Comparison of ENCODE assay signal across 21 cellular contexts in the genomic region with DNA sequence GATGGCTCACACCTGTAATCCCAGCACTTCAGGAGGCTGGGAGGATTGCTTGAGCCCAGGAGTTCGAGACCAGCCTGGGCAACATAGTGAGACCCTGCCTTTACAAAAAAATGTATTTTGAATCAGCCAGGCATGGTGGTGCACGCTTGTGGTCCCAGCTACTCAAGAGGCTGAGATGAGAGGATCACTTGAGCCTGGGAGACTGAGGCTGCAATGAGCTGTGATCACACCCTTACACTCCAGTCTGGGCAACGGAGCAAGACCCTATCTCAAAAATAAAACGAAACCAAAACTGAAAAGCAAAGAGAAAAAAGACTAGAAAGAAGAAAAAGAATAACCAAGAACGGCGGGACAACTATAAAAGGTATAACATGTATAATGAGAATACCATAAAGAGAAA. TPM values are rescaled to one million over a fixed set of nuclear protein-coding genes. Genes with fewer than 3 reads are reported as not detected.
DNase-seq lines count a peak whose midpoint lies in the region; ATAC-seq, FAIRE-seq and TF ChIP-seq lines count a peak whose summit lies in the region.
"Had no signal": no experiment of that assay in that cellular context is flagged by ENCODE, and none has a peak within 500 bp of the region (broad histone marks: within the 10 kb centered on the region; RNA-seq: fewer than 3 reads in every experiment).

No MANE protein-coding gene starts in this region.

- H2BK5ac ChIP-seq in H1 (ENCODE audit: low read depth, low read length): no peak overlapping the region

- no peak overlapping the region for H2AK5ac ChIP-seq in H1 (ENCODE audit: low read depth, low read length)

- H4K91ac ChIP-seq in H1 (replicated peaks; ENCODE audit: insufficient read length, low read length): no peak overlapping the region

- no peaks in the 10 kb centered on the region for H3K36me3 Mint-ChIP-seq in natural killer cell treated with Interleukin-12 subunit alpha and Interleukin-12 subunit beta and Interleukin-15 and Interleukin-18, amount 100 ng/mL, for 72 hours
- H3K36me3 Mint-ChIP-seq in natural killer cell (no peaks in the 10 kb centered on the region), WTC11 (no peaks in the 10 kb centered on the region)
- H3K36me3 Mint-ChIP-seq: CD4-positive, CD25-positive, alpha-beta regulatory T cell; CD8-positive, alpha-beta memory T cell had no signal

- H3K4me2 ChIP-seq in H1 (ENCODE audit: insufficient read depth in 1 of 2, low read depth in 2 of 2, low read length in 2 of 2): no peak overlapping the region
- H3K4me2 ChIP-seq: GM23338 had no signal

- no peak for FAIRE-seq in H1 (lab: Jason Lieb, UNC)
- FAIRE-seq: D721Med, GM12892, GM18507 had no signal

- H3K14ac ChIP-seq in H1 (ENCODE audit: insufficient read length): no peak overlapping the region

- no peak overlapping the region for H3K23ac ChIP-seq in H1 (ENCODE audit: insufficient read length)

- no peaks in the 10 kb centered on the region for H4K20me1 ChIP-seq in H1 (replicated peaks in 1 of 2; ENCODE audit: control insufficient read depth in 1 of 2, insufficient read depth in 2 of 2, low read length in 2 of 2)

- no peak overlapping the region for H2AFZ ChIP-seq in H1 (ENCODE audit: low read length)
- H2AFZ ChIP-seq: GM23338 had no signal

- H2BK120ac ChIP-seq in H1 (replicated peaks; ENCODE audit: low read depth, low read length): no peak overlapping the region

- no peak overlapping the region for H3K4ac ChIP-seq in H1 (replicated peaks; ENCODE audit: insufficient read length, low read depth, low read length)

- no peak for TF ChIP-seq POLR2A in H1 (IDR thresholded peaks at IDR 0.05; ENCODE audit: control extremely low read depth in 1 of 2, low read depth in 2 of 2, low read length in 2 of 2)

- WGBS in H1 (ENCODE audit: extremely low coverage in 1 of 2, insufficient coverage in 1 of 2, insufficient read length in 1 of 2, insufficient replicate concordance in 2 of 2, low coverage in 1 of 2, low lambda C conversion rate in 2 of 2, missing lambda C conversion rate in 1 of 2), 2 experiments: 86% methylated on average over 6 of the region's 6 CpGs; no CpG with 5 or more reads in 1 of the 2 experiments

- H3K56ac ChIP-seq in H1 (replicated peaks; ENCODE audit: insufficient read length, low read depth, low read length): no peak overlapping the region

- no peak for TF ChIP-seq EP300 in H1 (IDR thresholded peaks at IDR 0.05; ENCODE audit: borderline replicate concordance in 1 of 2, low read depth in 2 of 2, low read length in 2 of 2)

- no peaks in the 10 kb centered on the region for H3K27me3 ChIP-seq in H1 (replicated peaks in 1 of 4; ENCODE audit: control insufficient read depth in 3 of 4, extremely low read depth in 1 of 4, insufficient read depth in 3 of 4, low read length in 3 of 4)

- H2BK20ac ChIP-seq in H1 (ENCODE audit: low read length): no peak overlapping the region

- peaks cover 37 to 43% of the 10 kb centered on the region in 2 donors for H3K27me3 Mint-ChIP-seq in natural killer cell treated with Interleukin-12 subunit alpha and Interleukin-12 subunit beta and Interleukin-15 and Interleukin-18, amount 100 ng/mL, for 72 hours
- H3K27me3 Mint-ChIP-seq in natural killer cell (ENCODE audit: low read depth in 2 of 2): peaks cover 24 to 44% of the 10 kb centered on the region in 2 donors
- peaks cover 42% of the 10 kb centered on the region for H3K27me3 Mint-ChIP-seq in WTC11 (ENCODE audit: low read depth)

- TF ChIP-seq CTCF in natural killer cell (IDR thresholded peaks at IDR 0.05): no peak
- TF ChIP-seq CTCF in WTC11 (IDR thresholded peaks at IDR 0.05): no peak
- TF ChIP-seq CTCF in H1 (IDR thresholded peaks at IDR 0.05; ENCODE audit: control extremely low read depth in 1 of 3, insufficient read depth in 1 of 3, low read depth in 1 of 3, low read length in 3 of 3): no peak

- no peak overlapping the region for H3K27ac ChIP-seq in H1 (ENCODE audit: low read depth, low read length)

- POLR2A ChIA-PET in WTC11 (lab: Charles Lee) (no interaction called here), H1 (lab: Charles Lee; ENCODE audit: partially characterized antibody) (no interaction called here)

- H3K18ac ChIP-seq in H1 (ENCODE audit: extremely low read depth, low read length): no peak overlapping the region

- H2BK12ac ChIP-seq in H1 (ENCODE audit: low read depth, low read length): no peak overlapping the region

- H3K4me3 ChIP-seq in H1 (ENCODE audit: extremely low read depth in 1 of 4, insufficient read depth in 2 of 4, low read depth in 3 of 4, low read length in 4 of 4): no peak overlapping the region
- H3K4me3 ChIP-seq: GM23338 had no signal

- intact Hi-C loops in natural killer cell (cut with micrococcal nuclease): no loop called here

- no peaks in the 10 kb centered on the region for H3K79me2 ChIP-seq in H1 (ENCODE audit: control insufficient read depth in 1 of 2, insufficient read depth in 2 of 2, low read length in 2 of 2)

- no peak overlapping the region for H4K8ac ChIP-seq in H1 (ENCODE audit: extremely low read depth, insufficient read depth, low read length)

- TF ChIP-seq RAD21 in H1 (IDR thresholded peaks at IDR 0.05 in 1 of 2, conservative IDR thresholded peaks at IDR 0.05 in 1 of 2; ENCODE audit: low read depth in 2 of 2, low read length in 2 of 2): no peak

- H4K5ac ChIP-seq in H1 (ENCODE audit: insufficient read length, low read depth, low read length): no peak overlapping the region

- H3K27ac Mint-ChIP-seq in natural killer cell treated with Interleukin-12 subunit alpha and Interleukin-12 subunit beta and Interleukin-15 and Interleukin-18, amount 100 ng/mL, for 72 hours: no peak overlapping the region
- no peak overlapping the region for H3K27ac Mint-ChIP-seq in natural killer cell
- no peak overlapping the region for H3K27ac Mint-ChIP-seq in WTC11
- H3K27ac Mint-ChIP-seq: CD8-positive, alpha-beta memory T cell; GM23338 had no signal

- H3K4me1 ChIP-seq in H1 (replicated peaks in 1 of 4; ENCODE audit: control insufficient read depth in 3 of 4, insufficient read depth in 4 of 4, low read length in 3 of 4): no peaks in the 10 kb centered on the region
- H3K4me1 ChIP-seq: BE2C, Caco-2 had no signal

- no peaks in the 10 kb centered on the region for H3K79me1 ChIP-seq in H1 (ENCODE audit: low read depth, low read length)

- H3K4me3 Mint-ChIP-seq in natural killer cell treated with Interleukin-12 subunit alpha and Interleukin-12 subunit beta and Interleukin-15 and Interleukin-18, amount 100 ng/mL, for 72 hours: peak overlapping the region; percentile 3
- H3K4me3 Mint-ChIP-seq in natural killer cell: no peak overlapping the region
- no peak overlapping the region for H3K4me3 Mint-ChIP-seq in WTC11
- H3K4me3 Mint-ChIP-seq: GM23338, H9 had no signal

- CTCF ChIA-PET in WTC11 (lab: Charles Lee) (no interaction called here), H1 (lab: Charles Lee; ENCODE audit: partially characterized antibody) (interaction anchor here (0.8 to 1.4 kb wide), 2 partner anchors 103 to 121 kb away, joined by 3 to 7 read pairs; no protein-coding TSS in a partner anchor)

- no peaks in the 10 kb centered on the region for H3K9me3 ChIP-seq in H1 (ENCODE audit: insufficient read depth in 2 of 2, low read depth in 1 of 2, low read length in 1 of 2)
- H3K9me3 ChIP-seq: BE2C, Caco-2 had no signal

- no peaks in the 10 kb centered on the region for H3K23me2 ChIP-seq in H1 (ENCODE audit: low read depth, low read length)

- no peak overlapping the region for H3K9ac ChIP-seq in H1 (replicated peaks in 1 of 4; ENCODE audit: extremely low read depth in 1 of 4, low read depth in 3 of 4, low read length in 3 of 4)

- H3K9me3 Mint-ChIP-seq in natural killer cell treated with Interleukin-12 subunit alpha and Interleukin-12 subunit beta and Interleukin-15 and Interleukin-18, amount 100 ng/mL, for 72 hours: no peaks in the 10 kb centered on the region
- H3K9me3 Mint-ChIP-seq in natural killer cell (no peaks in the 10 kb centered on the region), WTC11 (no peaks in the 10 kb centered on the region)
- H3K9me3 Mint-ChIP-seq: CD4-positive, CD25-positive, alpha-beta regulatory T cell; CD8-positive, alpha-beta memory T cell; GM23338; H9 had no signal

- H2BK15ac ChIP-seq in H1 (ENCODE audit: low read length): no peak overlapping the region

- DNase-seq in natural killer cell treated with Interleukin-12 subunit alpha and Interleukin-12 subunit beta and Interleukin-15 and Interleukin-18, amount 100 ng/mL, for 72 hours (ENCODE audit: low spot score): no peak
- DNase-seq in natural killer cell (no peak), WTC11 (ENCODE audit: low spot score) (no peak), H1 (ENCODE audit: low read depth in 1 of 2, low spot score in 2 of 2) (no peak), NCI-H2107 treated with DMSO at 0.1 percent for 48 hours (lab: John Stamatoyannopoulos, UW; ENCODE audit: unreplicated experiment) (no peak), DMS53 treated with DMSO at 0.1 percent for 48 hours (lab: John Stamatoyannopoulos, UW; ENCODE audit: unreplicated experiment) (no peak)
- DNase-seq: ACHN; BE2C; C1 segment of cervical spinal cord; Caco-2; CD4-positive, CD25-positive, alpha-beta regulatory T cell; CD8-positive, alpha-beta memory T cell; DMS79; GDM1; H9 had no signal

- H3K4me1 Mint-ChIP-seq in natural killer cell treated with Interleukin-12 subunit alpha and Interleukin-12 subunit beta and Interleukin-15 and Interleukin-18, amount 100 ng/mL, for 72 hours (ENCODE audit: low read depth in 2 of 2): no peaks in the 10 kb centered on the region
- no peaks in the 10 kb centered on the region for H3K4me1 Mint-ChIP-seq in natural killer cell
- no peaks in the 10 kb centered on the region; the same call in 1 of the 2 replicates for H3K4me1 Mint-ChIP-seq in WTC11
- H3K4me1 Mint-ChIP-seq: CD8-positive, alpha-beta memory T cell; GM23338 had no signal

- no peaks in the 10 kb centered on the region for H3K36me3 ChIP-seq in H1 (ENCODE audit: control insufficient read depth in 2 of 4, insufficient read depth in 4 of 4, low read length in 3 of 4)
- H3K36me3 ChIP-seq: BE2C had no signal

- no peak for ATAC-seq in natural killer cell treated with Interleukin-12 subunit alpha and Interleukin-12 subunit beta and Interleukin-15 and Interleukin-18, amount 100 ng/mL, for 72 hours
- ATAC-seq in natural killer cell (no peak), WTC11 (no peak), GM21825 (IDR thresholded peaks at IDR 0.05; ENCODE audit: unreplicated experiment) (no peak)
- ATAC-seq: GM23338 had no signal

RNA-seq across cellular contexts. Expression of a gene that starts 15.4 kb away (rescaled TPM):
- under 1 TPM; 0.14 to 0.86 TPM for total RNA-seq in natural killer cell treated with Interleukin-12 subunit alpha and Interleukin-12 subunit beta and Interleukin-15 and Interleukin-18, amount 100 ng/mL, for 72 hours
- total RNA-seq in natural killer cell (under 1 TPM; 0.16 to 0.20 (median 0.18) TPM), WTC11 (2021) (1.0 to 1.2 TPM (median 1.0 TPM) in 3 replicates)
- 0.90 and 2.0 TPM in 2 replicates for total RNA-seq in H1 (2021; fragmentation: NEBNext Ultra II Directional; extraction: Animal tissue kit (Norgen Biotek cat#: 25700))
- polyA plus RNA-seq in H1 (2011; rRNA removed): 0.33 and 0.60 TPM in 2 replicates
- 0.56 TPM for polyA plus RNA-seq in H1 (2011; cell fraction: cytosol; rRNA removed)
- 1.9 TPM for polyA plus RNA-seq in H1 (2011; cell fraction: nucleus; rRNA removed)
- 0.52 to 1.2 TPM (median 0.84 TPM) in 4 replicates for polyA plus RNA-seq in H1 (2012, experiment 1 of 2)
- polyA plus RNA-seq in H1 (2012, experiment 2 of 2): 0.05 TPM
- 0.30 TPM for polyA plus RNA-seq in H1 (2013, experiment 1 of 2)
- 0.28 TPM for polyA plus RNA-seq in H1 (2013, experiment 2 of 2)
- polyA minus RNA-seq in H1 (2011; rRNA and poly(A)+ RNA removed): 0.59 and 0.95 TPM in 2 replicates
- polyA minus RNA-seq in H1 (2011; cell fraction: cytosol; rRNA and poly(A)+ RNA removed): 0.59 TPM
- polyA minus RNA-seq in H1 (2011; cell fraction: nucleus; rRNA and poly(A)+ RNA removed): 1.1 TPM
- total RNA-seq: A172 had no signal
